Comparison of ENCODE assay signal across 8 cellular contexts in the genomic region with DNA sequence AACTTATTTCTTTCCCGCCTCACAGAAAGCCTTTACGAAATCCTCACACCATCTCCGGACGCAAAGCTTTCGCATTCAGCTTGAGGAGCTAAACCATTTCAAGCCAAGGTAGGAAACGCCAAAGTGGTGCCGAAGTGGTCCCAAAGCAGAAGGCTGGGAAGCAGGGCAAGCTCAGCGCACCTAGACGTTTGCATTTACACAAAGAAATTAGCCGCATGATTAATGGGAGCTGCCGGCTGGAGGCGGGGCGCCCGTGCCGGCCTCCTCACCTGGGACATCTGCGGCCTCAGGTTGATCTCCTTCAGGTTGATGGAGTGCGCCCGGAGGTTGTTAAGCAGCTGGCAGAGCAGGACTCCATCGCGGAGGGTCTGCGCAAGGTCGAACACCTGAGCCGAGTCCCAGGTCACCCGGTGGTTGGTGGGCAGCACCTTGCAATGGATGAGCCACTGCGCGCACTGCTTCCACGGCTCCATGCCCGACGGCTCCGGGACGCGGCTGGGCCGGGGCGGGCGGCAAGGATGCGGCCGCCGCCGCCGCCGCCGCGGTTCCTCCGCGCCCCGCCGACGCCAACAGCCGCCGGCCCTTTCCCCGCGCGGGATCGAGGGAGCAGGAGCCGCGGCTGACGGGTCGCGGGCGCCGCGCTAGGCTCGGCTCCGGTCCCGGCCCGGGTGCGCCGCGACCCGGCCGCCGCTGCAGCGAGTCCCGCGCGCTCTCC. TPM values are rescaled to one million over a fixed set of nuclear protein-coding genes. Genes with fewer than 3 reads are reported as not detected.
A peak's percentile ranks its signal among the peaks of the same experiment; 100 is the strongest.
DNase-seq lines count a peak whose midpoint lies in the region; ATAC-seq and TF ChIP-seq lines count a peak whose summit lies in the region.

No MANE protein-coding gene starts in this region.

- peak overlapping the region; percentile 54; the same call in 1 of the 2 replicates for H3K4me3 Mint-ChIP-seq in HFFc6
- peak overlapping the region; percentile 97 to 98 for H3K4me3 Mint-ChIP-seq in effector memory CD8-positive, alpha-beta T cell

- H3K36me3 ChIP-seq in BE2C (no peaks in the 10 kb centered on the region), mucosa of rectum (ENCODE audit: control insufficient read depth in 2 of 2, insufficient read depth in 2 of 2, low read length in 2 of 2) (no peaks in the 10 kb centered on the region), thymus (ENCODE audit: control insufficient read depth, insufficient read depth) (no peaks in the 10 kb centered on the region)

- H3K27ac ChIP-seq in mucosa of rectum (ENCODE audit: low read depth in 2 of 2, low read length in 2 of 2), result peak overlapping the region; percentile 30 to 75
- peak overlapping the region; percentile 89 for H3K27ac ChIP-seq in thymus (ENCODE audit: low read depth)

- H3K27me3 ChIP-seq in BE2C (peaks cover 46% of the 10 kb centered on the region), mucosa of rectum (ENCODE audit: control insufficient read depth in 2 of 2, insufficient read depth in 2 of 2, low read length in 2 of 2) (peaks cover 8 to 13% of the 10 kb centered on the region in 2 donors), thymus (ENCODE audit: control insufficient read depth, insufficient read depth) (no peaks in the 10 kb centered on the region)

- TF ChIP-seq CTCF in BE2C (IDR thresholded peaks at IDR 0.05; ENCODE audit: low read depth, low read length) (no peak), HFFc6 (IDR thresholded peaks at IDR 0.05) (no peak)

- peaks cover 27% of the 10 kb centered on the region for H3K27me3 Mint-ChIP-seq in HFFc6 (ENCODE audit: insufficient read depth)
- no peaks in the 10 kb centered on the region for H3K27me3 Mint-ChIP-seq in effector memory CD8-positive, alpha-beta T cell

- no peaks in the 10 kb centered on the region for H3K36me3 Mint-ChIP-seq in HFFc6 (ENCODE audit: low read depth)
- peaks cover 25% of the 10 kb centered on the region for H3K36me3 Mint-ChIP-seq in effector memory CD8-positive, alpha-beta T cell (ENCODE audit: insufficient read depth)

- H3K9me3 Mint-ChIP-seq in HFFc6, result no peaks in the 10 kb centered on the region
- no peaks in the 10 kb centered on the region for H3K9me3 Mint-ChIP-seq in effector memory CD8-positive, alpha-beta T cell

- no peak overlapping the region for H3K27ac Mint-ChIP-seq in HFFc6
- H3K27ac Mint-ChIP-seq in effector memory CD8-positive, alpha-beta T cell, result peak overlapping the region; percentile 97 to 98

- peak; percentile 10 for ATAC-seq in effector memory CD8-positive, alpha-beta T cell (replicated peaks)

- no peak overlapping the region for H3K4me3 ChIP-seq in BE2C (ENCODE audit: low read depth, low read length)
- peak overlapping the region; percentile 67 to 83 for H3K4me3 ChIP-seq in mucosa of rectum (ENCODE audit: low read length in 2 of 2)
- peak overlapping the region; percentile 70 for H3K4me3 ChIP-seq in thymus (ENCODE audit: low read length)

- DNase-seq in BE2C, result peak; percentile 11
- no peak for DNase-seq in HFFc6
- peak; percentile 9 to 19 for DNase-seq in activated CD4-positive, alpha-beta T cell treated with anti-CD3 and anti-CD28 coated beads for 4 hours
- peak; percentile 11 to 36 (median 24) for DNase-seq in effector memory CD8-positive, alpha-beta T cell
- no peak for DNase-seq in HUDEP-2 (lab: John Stamatoyannopoulos, UW; ENCODE audit: unreplicated experiment in 76 of 76)
- no peak for DNase-seq in cerebellar cortex (ENCODE audit: low spot score)

- H3K9me3 ChIP-seq in BE2C (no peaks in the 10 kb centered on the region), mucosa of rectum (ENCODE audit: control insufficient read depth in 2 of 2, low read length in 2 of 2) (no peaks in the 10 kb centered on the region), thymus (ENCODE audit: control insufficient read depth) (no peaks in the 10 kb centered on the region)

- H3K4me1 Mint-ChIP-seq in HFFc6 (ENCODE audit: low read depth), result peaks cover 12% of the 10 kb centered on the region
- peaks cover 22 to 44% of the 10 kb centered on the region in 2 donors for H3K4me1 Mint-ChIP-seq in effector memory CD8-positive, alpha-beta T cell (ENCODE audit: low read depth in 2 of 2)

- H3K4me1 ChIP-seq in BE2C (no peaks in the 10 kb centered on the region), mucosa of rectum (ENCODE audit: control insufficient read depth in 2 of 2, insufficient read depth in 2 of 2, low read length in 2 of 2) (peaks cover 4% of the 10 kb centered on the region in 2 donors), thymus (ENCODE audit: control insufficient read depth, insufficient read depth, low read length) (peaks cover 3% of the 10 kb centered on the region)

- peak overlapping the region; percentile 52 to 59 for H3K9ac ChIP-seq in mucosa of rectum (ENCODE audit: low read depth in 1 of 2, low read length in 2 of 2)

- WGBS in thymus, result under 1% methylated on average over 76 of the region's 76 CpGs

RNA-seq across cellular contexts. Expression of a gene that starts 0.4 kb away (rescaled TPM):
- not detected for polyA plus RNA-seq in BE2C (2012; ENCODE audit: insufficient read depth, insufficient read length, low read depth)
- total RNA-seq in HFFc6 (2021; fragmentation: NEBNext Ultra II Directional; extraction: Animal tissue kit (Norgen Biotek cat#: 25700)), result not detected
- 7.9 TPM for polyA plus RNA-seq in thymus

Comparison
In these comparisons a context has a peak if more than half of its experiments do, and no peak if none do; other contexts are left out.
1. DNase-seq: peak in BE2C (single experiment), activated CD4-positive, alpha-beta T cell treated with anti-CD3 and anti-CD28 coated beads for 4 hours (2 of 2) and effector memory CD8-positive, alpha-beta T cell (3 of 3); none in HFFc6 (single experiment), HUDEP-2 (0 of 76) and cerebellar cortex (single experiment).